Comparison of ENCODE assay signal across 1 cellular context in genomic region chr20:37856034-37856433, GRCh38. TPM values are rescaled to one million over a fixed set of nuclear protein-coding genes. Genes with fewer than 3 reads are reported as not detected.
"Had no signal": no experiment of that assay in that cellular context is flagged by ENCODE, and none has a peak within 500 bp of the region (broad histone marks: within the 10 kb centered on the region; RNA-seq: fewer than 3 reads in every experiment).

No MANE protein-coding gene starts in this region.

RNA-seq across cellular contexts. Expression of gene VSTM2L, which starts 46.9 kb away (rescaled TPM):
- polyA plus RNA-seq: IgD-negative memory B cell had no signal
